In the genomic region with DNA sequence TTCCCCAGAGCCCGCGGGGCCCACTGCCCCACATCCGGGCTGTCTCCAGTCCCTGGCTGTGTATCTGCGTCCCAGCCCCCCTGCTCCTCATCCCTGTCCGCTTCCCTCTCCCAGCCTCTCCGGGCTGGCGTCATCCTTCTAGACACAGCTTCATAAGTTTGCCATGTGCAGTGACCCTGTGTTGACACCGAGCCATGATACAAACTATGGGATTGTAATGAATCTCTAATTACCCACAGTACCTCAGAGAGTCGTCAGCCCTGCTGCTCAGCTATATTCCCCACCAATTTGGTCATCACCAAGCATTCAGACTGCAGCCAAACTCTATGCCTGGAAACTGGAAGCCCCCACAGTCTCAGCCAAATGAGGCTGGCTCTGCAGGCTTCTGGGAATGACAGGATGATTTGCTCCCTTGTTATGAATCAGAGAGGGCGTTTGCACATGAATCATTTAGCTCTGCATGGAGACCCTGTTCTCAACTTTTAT, we compare ENCODE assay signal across 1 cellular context.
TF ChIP-seq lines count a peak whose summit lies in the region.

No MANE protein-coding gene starts in this region.

TF ChIP-seq in H1, 55 proteins besides CTCF, POLR2A, EP300 and RAD21 (continued from another document):
- TF ChIP-seq MAX (IDR thresholded peaks at IDR 0.05) (no peak), SP2 (IDR thresholded peaks at IDR 0.05; ENCODE audit: low read length) (no peak)
